16 cellular contexts compared by ENCODE assay signal in genomic region chr6:28721372-28721771, GRCh38.
"Had no signal": no experiment of that assay in that cellular context is flagged by ENCODE, and none has a peak within 500 bp of the region (broad histone marks: within the 10 kb centered on the region; RNA-seq: fewer than 3 reads in every experiment).

No MANE protein-coding gene starts in this region.

- H2AFZ ChIP-seq: hepatocyte had no signal

- H3K36me3 Mint-ChIP-seq: mesothelial cell of epicardium had no signal

- H3K4me3 Mint-ChIP-seq: dendritic cell treated with granulocyte-macrophage colony-stimulating factor and Interleukin-4, amounts not matched to agents 40 ng/mL and 50 ng/mL, for 4 days; effector memory CD8-positive, alpha-beta T cell; mesothelial cell of epicardium had no signal

- ATAC-seq: effector memory CD8-positive, alpha-beta T cell; foreskin keratinocyte; gastroesophageal sphincter; heart left ventricle; left cardiac atrium; left lung; left ventricle myocardium superior; lower lobe of right lung; mucosa of descending colon had no signal

- DNase-seq: effector CD8-positive, alpha-beta T cell; effector memory CD8-positive, alpha-beta T cell; foreskin keratinocyte; heart left ventricle; left cardiac atrium; left lung; left ventricle myocardium superior; lower lobe of right lung; mesenchymal stem cell; mucosa of descending colon had no signal

- H3K36me3 ChIP-seq: esophagus muscularis mucosa, gastroesophageal sphincter, heart left ventricle, left lung, lower lobe of right lung had no signal

- H3K9me3 Mint-ChIP-seq: dendritic cell treated with granulocyte-macrophage colony-stimulating factor and Interleukin-4, amounts not matched to agents 40 ng/mL and 50 ng/mL, for 4 days; mesothelial cell of epicardium had no signal

- H3K27ac ChIP-seq: coronary artery, esophagus muscularis mucosa, foreskin keratinocyte, gastroesophageal sphincter, heart left ventricle, hepatocyte, left lung, lower lobe of right lung had no signal

- H3K4me1 Mint-ChIP-seq: mesothelial cell of epicardium had no signal

- H3K9me3 ChIP-seq: esophagus muscularis mucosa, gastroesophageal sphincter, heart left ventricle, left lung, lower lobe of right lung, mucosa of descending colon had no signal

- H3K27ac Mint-ChIP-seq: dendritic cell treated with granulocyte-macrophage colony-stimulating factor and Interleukin-4, amounts not matched to agents 40 ng/mL and 50 ng/mL, for 4 days; effector memory CD8-positive, alpha-beta T cell; mesothelial cell of epicardium had no signal

- H3K4me1 ChIP-seq: esophagus muscularis mucosa, foreskin keratinocyte, gastroesophageal sphincter, heart left ventricle, left lung, lower lobe of right lung had no signal

- H3K79me2 ChIP-seq: hepatocyte had no signal

- H3K4me3 ChIP-seq: coronary artery, esophagus muscularis mucosa, gastroesophageal sphincter, heart left ventricle, hepatocyte, left lung, lower lobe of right lung, mucosa of descending colon had no signal
